Comparison of ENCODE assay signal across 8 cellular contexts in the genomic region with DNA sequence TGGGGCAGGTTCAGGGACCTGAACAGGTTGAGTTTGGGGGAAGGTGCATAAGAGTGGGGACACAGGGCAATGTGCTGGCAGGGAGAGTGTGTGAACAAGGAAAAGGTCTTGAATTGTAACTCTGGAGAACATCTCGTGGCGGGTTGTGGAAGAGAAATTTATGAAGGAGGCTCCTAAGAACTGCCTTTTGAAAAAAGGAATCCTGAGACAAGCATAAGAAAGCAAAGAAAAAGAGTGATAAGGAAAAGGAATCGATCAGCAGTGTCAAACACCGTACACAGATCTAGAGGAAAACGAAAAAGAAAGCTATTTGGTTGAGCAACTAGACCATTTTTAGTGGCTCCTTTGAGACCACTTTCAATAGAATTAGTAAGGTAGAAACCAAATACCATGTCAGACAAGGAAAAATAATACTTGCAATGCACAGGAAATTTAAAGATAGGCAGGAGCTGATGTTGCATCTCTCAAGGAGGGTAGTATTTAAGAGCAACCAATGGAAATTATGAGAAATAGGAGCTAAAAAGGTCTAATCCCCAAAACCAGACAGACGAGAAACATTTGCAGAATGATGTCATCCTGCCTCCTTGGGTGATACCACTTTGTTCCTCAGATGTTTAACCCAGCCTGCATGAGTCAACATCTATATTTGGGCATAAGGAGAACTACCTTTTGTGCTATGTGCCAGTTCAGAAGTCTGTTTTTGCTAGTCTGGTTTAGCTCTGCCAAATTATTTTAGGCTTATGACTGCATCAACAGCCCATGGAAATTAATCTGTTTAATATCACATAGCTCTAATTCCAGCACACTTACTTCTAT.
A peak's percentile ranks its signal among the peaks of the same experiment; 100 is the strongest.
DNase-seq lines count a peak whose midpoint lies in the region; ATAC-seq and TF ChIP-seq lines count a peak whose summit lies in the region.

No MANE protein-coding gene starts in this region.

- H3K27ac ChIP-seq in SJCRH30: peak overlapping the region; percentile 60

- H3K9me3 Mint-ChIP-seq in osteocyte (ENCODE audit: unreplicated experiment): no peaks in the 10 kb centered on the region

- DNase-seq in GDM1 (lab: John Stamatoyannopoulos, UW): peak; percentile 45
- peak; percentile 72 to 86 for DNase-seq in SJCRH30
- peak; percentile 99 for DNase-seq in epithelial cell of esophagus (ENCODE audit: low read depth)
- no peak for DNase-seq in osteocyte (ENCODE audit: extremely low spot score, unreplicated experiment)
- no peak for DNase-seq in NCI-H345 (lab: John Stamatoyannopoulos, UW)
- DNase-seq in COLO668 (lab: John Stamatoyannopoulos, UW; ENCODE audit: unreplicated experiment): no peak

- H3K4me1 Mint-ChIP-seq in osteocyte (ENCODE audit: unreplicated experiment): peaks cover 53% of the 10 kb centered on the region

- H3K4me3 Mint-ChIP-seq in osteocyte (ENCODE audit: unreplicated experiment): no peak overlapping the region

- H3K27ac Mint-ChIP-seq in osteocyte (ENCODE audit: unreplicated experiment): peak overlapping the region; percentile 86

- H3K27me3 ChIP-seq in SJCRH30: no peaks in the 10 kb centered on the region

- no peaks in the 10 kb centered on the region for H3K36me3 Mint-ChIP-seq in osteocyte (ENCODE audit: unreplicated experiment)

- TF ChIP-seq CTCF in epithelial cell of esophagus (IDR thresholded peaks at IDR 0.05; ENCODE audit: insufficient read depth, low read depth, low read length, missing control alignments) (no peak), osteocyte (IDR thresholded peaks at IDR 0.05) (no peak)

- ATAC-seq in GM19455 (IDR thresholded peaks at IDR 0.05; ENCODE audit: unreplicated experiment) (peak; percentile 91), HG03439 (IDR thresholded peaks at IDR 0.05; ENCODE audit: unreplicated experiment) (peak; percentile 88)

- H3K4me3 ChIP-seq in SJCRH30: no peak overlapping the region
- H3K4me3 ChIP-seq in epithelial cell of esophagus (ENCODE audit: low read length): no peak overlapping the region

- no peaks in the 10 kb centered on the region for H3K9me3 ChIP-seq in SJCRH30 (replicated peaks)

- H3K36me3 ChIP-seq in SJCRH30: no peaks in the 10 kb centered on the region

- no peaks in the 10 kb centered on the region for H3K27me3 Mint-ChIP-seq in osteocyte (ENCODE audit: unreplicated experiment)

- peaks cover 18% of the 10 kb centered on the region for H3K4me1 ChIP-seq in SJCRH30

Comparison
In these comparisons a context has a peak if more than half of its experiments do, and no peak if none do; other contexts are left out.
1. DNase-seq: peak in GDM1 (single experiment), SJCRH30 (2 of 2) and epithelial cell of esophagus (single experiment); none in osteocyte (single experiment), NCI-H345 (single experiment) and COLO668 (single experiment).